In genomic region chr20:59222239-59222981, GRCh38 we compare ENCODE assay signal across 8 cellular contexts. TPM values are rescaled to one million over a fixed set of nuclear protein-coding genes. Genes with fewer than 3 reads are reported as not detected.
A peak's percentile ranks its signal among the peaks of the same experiment; 100 is the strongest.
DNase-seq lines count a peak whose midpoint lies in the region; ATAC-seq, FAIRE-seq and TF ChIP-seq lines count a peak whose summit lies in the region.

No MANE protein-coding gene starts in this region.

- in situ Hi-C loops in gastrocnemius medialis (cut with MboI; ENCODE audit: low sequenced_read_pairs in 4 of 4) = loop anchor here in 2 of 4 donors (5.0 to 10.0 kb wide), 2 partner anchors 135 to 348 kb away; no protein-coding TSS in a partner anchor

- intact Hi-C loops in body of pancreas (cut with DNase I) = no loop called here
- intact Hi-C loops in gastrocnemius medialis (cut with DNase I; ENCODE audit: low total_unique reads) = loop anchor here (1.0 to 2.0 kb wide), 2 partner anchors 134 to 352 kb away; no protein-coding TSS in a partner anchor

- peak; percentile 83 for FAIRE-seq in TTC549 (lab: Jason Lieb, UNC)

- H3K4me3 ChIP-seq in body of pancreas (peak overlapping the region; percentile 42 to 59), iPS-11a (ENCODE audit: low read depth, low read length) (peak overlapping the region; percentile 35), gastrocnemius medialis (peak overlapping the region; percentile 54 to 85 (median 60))

- H3K27ac ChIP-seq in body of pancreas (peak overlapping the region in 3 of 4 donors; percentile 43 to 61 (median 51)), gastrocnemius medialis (peak overlapping the region in 3 of 4 donors; percentile 30 to 51 (median 47))

- peak; percentile 94 for ATAC-seq in body of pancreas
- ATAC-seq in gastrocnemius medialis = peak; percentile 73 to 76
- ATAC-seq in GM19455 (IDR thresholded peaks at IDR 0.05; ENCODE audit: unreplicated experiment) = no peak

- H3K4me1 ChIP-seq in body of pancreas (peaks cover 16% of the 10 kb centered on the region), gastrocnemius medialis (peaks cover 10 to 16% of the 10 kb centered on the region in 2 donors)

- H3K9me3 ChIP-seq in body of pancreas (no peaks in the 10 kb centered on the region), gastrocnemius medialis (no peaks in the 10 kb centered on the region)

- peak; percentile 77 for DNase-seq in Daoy (ENCODE audit: low read depth)
- DNase-seq in HCEC 1CT = peak; percentile 49
- peak; percentile 70 to 92 (median 85) for DNase-seq in NCI-H1417 (lab: John Stamatoyannopoulos, UW)
- DNase-seq in body of pancreas = peak; percentile 80 to 85 (median 82)
- DNase-seq in gastrocnemius medialis = peak; percentile 36 to 47

- H3K36me3 ChIP-seq in body of pancreas (replicated peaks in 1 of 2; ENCODE audit: insufficient read depth in 1 of 2, low read depth in 2 of 2) (no peaks in the 10 kb centered on the region), gastrocnemius medialis (no peaks in the 10 kb centered on the region)

- 0 to 1% methylated on average over 37 to 44 of the region's 47 CpGs for WGBS in body of pancreas, 2 donors

- TF ChIP-seq CTCF in body of pancreas (IDR thresholded peaks at IDR 0.05) (peak; percentile 83 to 97 (median 90)), gastrocnemius medialis (IDR thresholded peaks at IDR 0.05 in 4 of 5, conservative IDR thresholded peaks at IDR 0.05 in 1 of 5) (peak; percentile 82 to 98 (median 83))

- H3K27me3 ChIP-seq in body of pancreas = peaks cover 3 to 5% of the 10 kb centered on the region in 2 donors
- peaks cover 0 to 6% (median 5%) of the 10 kb centered on the region in 3 donors for H3K27me3 ChIP-seq in gastrocnemius medialis

- TF ChIP-seq POLR2A in body of pancreas (IDR thresholded peaks at IDR 0.05) = no peak
- no peak for TF ChIP-seq POLR2A in gastrocnemius medialis (IDR thresholded peaks at IDR 0.05)

RNA-seq across cellular contexts. Expression of gene ZNF831, which starts 58.8 kb away (rescaled TPM):
- total RNA-seq in Daoy (2014; rRNA removed; shearing (Covaris generic)) = not detected in 2 replicates
- 1 to 10 TPM in 1 of 2 donors, under 1 TPM in 1; 0.66 to 1.6 TPM for total RNA-seq in body of pancreas
- total RNA-seq in gastrocnemius medialis = under 1 TPM in 2 of 4 donors, not detected in 2; 0.05 to 0.07 TPM
